8 cellular contexts compared by ENCODE assay signal in genomic region chr19:45130888-45131615, GRCh38. TPM values are rescaled to one million over a fixed set of nuclear protein-coding genes. Genes with fewer than 3 reads are reported as not detected.
DNase-seq lines count a peak whose midpoint lies in the region; TF ChIP-seq lines count a peak whose summit lies in the region.

No MANE protein-coding gene starts in this region.

- peaks cover 19% of the 10 kb centered on the region for H3K79me2 ChIP-seq in SU-DHL-6 (ENCODE audit: insufficient read depth, low read length)

- no peaks in the 10 kb centered on the region for H3K36me3 Mint-ChIP-seq in endothelial cell (ENCODE audit: low read depth, unreplicated experiment)

- no peaks in the 10 kb centered on the region; the same call in 1 of the 2 replicates for H4K20me1 ChIP-seq in SU-DHL-6 (ENCODE audit: low read depth, low read length)

- no peak overlapping the region for H3K27ac Mint-ChIP-seq in endothelial cell (ENCODE audit: unreplicated experiment)

- H3K23ac ChIP-seq in mesenchymal stem cell (ENCODE audit: low read length in 2 of 2) = no peak overlapping the region

- H3K4me3 ChIP-seq in SU-DHL-6 (ENCODE audit: insufficient read depth, low read length, poor library complexity, severe bottlenecking) (no peak overlapping the region), mesenchymal stem cell (ENCODE audit: insufficient read depth in 1 of 2, low read depth in 1 of 2, low read length in 2 of 2) (no peak overlapping the region)

- H3K27ac ChIP-seq in SU-DHL-6 (ENCODE audit: low read depth, low read length) = no peak overlapping the region
- no peak overlapping the region for H3K27ac ChIP-seq in mesenchymal stem cell (ENCODE audit: low read length, poor library complexity, severe bottlenecking)

- H2AK5ac ChIP-seq in mesenchymal stem cell (ENCODE audit: low read length, severe bottlenecking) = no peak overlapping the region

- H2BK120ac ChIP-seq in mesenchymal stem cell (ENCODE audit: low read depth, low read length) = no peak overlapping the region

- H3K4me1 Mint-ChIP-seq in endothelial cell (ENCODE audit: unreplicated experiment) = peaks cover 4% of the 10 kb centered on the region

- H3K36me3 ChIP-seq in SU-DHL-6 (ENCODE audit: low read length) = no peaks in the 10 kb centered on the region
- H3K36me3 ChIP-seq in mesenchymal stem cell (ENCODE audit: control insufficient read depth in 1 of 2, insufficient read depth in 2 of 2, low read depth in 1 of 2, low read length in 2 of 2) = peaks cover 0 to 29% of the 10 kb centered on the region in 2 experiments

- H3K4me2 ChIP-seq in SU-DHL-6 (ENCODE audit: low read depth, low read length, poor library complexity, severe bottlenecking) = no peak overlapping the region
- no peak overlapping the region for H3K4me2 ChIP-seq in mesenchymal stem cell (ENCODE audit: low read length, poor library complexity, severe bottlenecking)

- no peak overlapping the region for H3K14ac ChIP-seq in mesenchymal stem cell (ENCODE audit: low read length in 2 of 2)

- H2BK12ac ChIP-seq in mesenchymal stem cell (ENCODE audit: low read length in 2 of 2) = no peak overlapping the region

- H3K4me3 Mint-ChIP-seq in endothelial cell (ENCODE audit: unreplicated experiment) = no peak overlapping the region

- peak; percentile 21 for TF ChIP-seq CTCF in SU-DHL-6 (IDR thresholded peaks at IDR 0.05; ENCODE audit: insufficient read depth, low read length, poor library complexity, severe bottlenecking)
- TF ChIP-seq CTCF in endothelial cell (IDR thresholded peaks at IDR 0.05; ENCODE audit: unreplicated experiment) = no peak

- no peak overlapping the region for H3K4ac ChIP-seq in mesenchymal stem cell (ENCODE audit: low read depth in 1 of 2, low read length in 2 of 2)

- DNase-seq in Daoy (ENCODE audit: low read depth) = peak; percentile 71
- peak; percentile 55 for DNase-seq in NCI-H1092 (lab: John Stamatoyannopoulos, UW)
- DNase-seq in mesenchymal stem cell = peak; percentile 18
- no peak for DNase-seq in T1000 (lab: John Stamatoyannopoulos, UW)
- DNase-seq in endothelial cell (ENCODE audit: low spot score) = no peak
- DNase-seq in retina = no peak
- no peak for DNase-seq in stimulated activated CD4-positive, alpha-beta T cell treated with anti-CD3 and anti-CD28 coated beads, Interleukin-2, amount 100 ng/mL, for 48 hours

- H3K27me3 Mint-ChIP-seq in endothelial cell (ENCODE audit: unreplicated experiment) = no peaks in the 10 kb centered on the region

- no peak overlapping the region for H4K8ac ChIP-seq in mesenchymal stem cell (ENCODE audit: low read length)

- H3K9me3 Mint-ChIP-seq in endothelial cell (ENCODE audit: unreplicated experiment) = no peaks in the 10 kb centered on the region

- H3K79me1 ChIP-seq in mesenchymal stem cell (replicated peaks; ENCODE audit: low read length, poor library complexity, severe bottlenecking) = peaks cover 58% of the 10 kb centered on the region

- 70% methylated on average over 12 of the region's 13 CpGs for WGBS in mesenchymal stem cell

- no peak overlapping the region for H2AFZ ChIP-seq in SU-DHL-6 (ENCODE audit: low read depth, low read length, severe bottlenecking)
- H2AFZ ChIP-seq in mesenchymal stem cell (ENCODE audit: low read depth, low read length) = no peak overlapping the region

- no peaks in the 10 kb centered on the region for H3K27me3 ChIP-seq in SU-DHL-6 (ENCODE audit: low read length)
- no peaks in the 10 kb centered on the region for H3K27me3 ChIP-seq in mesenchymal stem cell (ENCODE audit: control insufficient read depth in 1 of 2, insufficient read depth in 1 of 2, low read length in 2 of 2)

- H3F3A ChIP-seq in SU-DHL-6 (ENCODE audit: insufficient read depth) = no peaks in the 10 kb centered on the region

- H4K91ac ChIP-seq in mesenchymal stem cell (ENCODE audit: low read length) = no peak overlapping the region

- H3K9me3 ChIP-seq in SU-DHL-6 (ENCODE audit: insufficient read depth, low read length) (no peaks in the 10 kb centered on the region), mesenchymal stem cell (ENCODE audit: control insufficient read depth, low read length) (no peaks in the 10 kb centered on the region)

- peaks cover 19% of the 10 kb centered on the region for H3K4me1 ChIP-seq in mesenchymal stem cell (ENCODE audit: control insufficient read depth, insufficient read depth, low read depth, low read length)

- H3K9me2 ChIP-seq in SU-DHL-6 (replicated peaks; ENCODE audit: insufficient read depth, low read length) = no peaks in the 10 kb centered on the region

- H3K9ac ChIP-seq in SU-DHL-6 (ENCODE audit: low read length) (no peak overlapping the region), mesenchymal stem cell (ENCODE audit: low read length) (no peak overlapping the region)

- H2BK15ac ChIP-seq in mesenchymal stem cell (ENCODE audit: low read depth, poor library complexity, severe bottlenecking) = no peak overlapping the region

- no peak overlapping the region for H2BK5ac ChIP-seq in mesenchymal stem cell (ENCODE audit: low read depth, low read length, poor library complexity, severe bottlenecking)

- H3K18ac ChIP-seq in mesenchymal stem cell (ENCODE audit: low read depth in 1 of 2, low read length in 2 of 2) = no peak overlapping the region

RNA-seq across cellular contexts. Expression of gene NKPD1, which starts 29.7 kb away (rescaled TPM):
- total RNA-seq in Daoy (2014; rRNA removed; shearing (Covaris generic)) = 0.11 and 1.4 TPM in 2 replicates
- 0.01 TPM for polyA plus RNA-seq in mesenchymal stem cell (2013, experiment 1 of 2)
- 0.01 TPM for polyA plus RNA-seq in mesenchymal stem cell (2013, experiment 2 of 2)
- total RNA-seq in endothelial cell (ENCODE audit: unreplicated experiment) = 0.67 TPM

RNA-seq across cellular contexts. Expression of gene PPP1R37, which starts 38.1 kb away (rescaled TPM):
- total RNA-seq in Daoy (2014; rRNA removed; shearing (Covaris generic)) = 18.1 and 30.6 TPM in 2 replicates
- polyA plus RNA-seq in mesenchymal stem cell (2013, experiment 1 of 2) = 20.4 TPM
- polyA plus RNA-seq in mesenchymal stem cell (2013, experiment 2 of 2) = 21.8 TPM
- total RNA-seq in endothelial cell (ENCODE audit: unreplicated experiment) = 34.7 TPM

RNA-seq across cellular contexts. Expression of gene TRAPPC6A, which starts 47.0 kb away (rescaled TPM):
- total RNA-seq in Daoy (2014; rRNA removed; shearing (Covaris generic)) = 4.3 and 8.4 TPM in 2 replicates
- polyA plus RNA-seq in mesenchymal stem cell (2013, experiment 1 of 2) = 10.9 TPM
- 10.7 TPM for polyA plus RNA-seq in mesenchymal stem cell (2013, experiment 2 of 2)
- 86.2 TPM for total RNA-seq in endothelial cell (ENCODE audit: unreplicated experiment)

RNA-seq across cellular contexts. Expression of gene BLOC1S3, which starts 47.5 kb away (rescaled TPM):
- 3.9 and 6.9 TPM in 2 replicates for total RNA-seq in Daoy (2014; rRNA removed; shearing (Covaris generic))
- polyA plus RNA-seq in mesenchymal stem cell (2013, experiment 1 of 2) = 12.5 TPM
- 12.4 TPM for polyA plus RNA-seq in mesenchymal stem cell (2013, experiment 2 of 2)
- total RNA-seq in endothelial cell (ENCODE audit: unreplicated experiment) = 22.7 TPM

RNA-seq across cellular contexts. Expression of gene GEMIN7, which starts 52.0 kb away (rescaled TPM):
- 43.3 and 70.7 TPM in 2 replicates for total RNA-seq in Daoy (2014; rRNA removed; shearing (Covaris generic))
- polyA plus RNA-seq in mesenchymal stem cell (2013, experiment 1 of 2) = 24.6 TPM
- polyA plus RNA-seq in mesenchymal stem cell (2013, experiment 2 of 2) = 24.3 TPM
- total RNA-seq in endothelial cell (ENCODE audit: unreplicated experiment) = 30.8 TPM

Comparison
In these comparisons a context has a peak if more than half of its experiments do, and no peak if none do; other contexts are left out.
1. DNase-seq: peak in Daoy (single experiment), NCI-H1092 (single experiment) and mesenchymal stem cell (single experiment); none in T1000 (single experiment), endothelial cell (single experiment), retina (single experiment) and stimulated activated CD4-positive, alpha-beta T cell treated with anti-CD3 and anti-CD28 coated beads, Interleukin-2, amount 100 ng/mL, for 48 hours (0 of 2).